Comparison of ENCODE assay signal across 20 cellular contexts in the genomic region with DNA sequence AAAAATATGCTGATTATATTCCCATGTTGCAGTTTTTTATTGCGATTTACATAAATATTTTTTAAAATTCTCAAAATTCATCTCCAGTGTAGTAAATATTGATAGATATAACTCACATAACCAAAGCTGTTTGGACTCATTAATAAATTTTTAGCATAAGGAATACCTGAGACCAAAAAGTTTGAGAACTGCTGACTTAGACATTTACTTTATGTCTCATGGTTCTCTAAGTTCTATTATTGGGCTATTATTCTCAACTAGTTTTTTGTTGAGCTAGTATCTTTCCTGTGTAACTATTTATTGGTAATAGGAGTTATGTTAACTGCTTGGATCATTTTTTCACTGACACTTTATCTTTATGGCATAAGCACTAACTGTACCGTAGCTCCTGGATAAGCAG.
A peak's percentile ranks its signal among the peaks of the same experiment; 100 is the strongest.
DNase-seq lines count a peak whose midpoint lies in the region; ATAC-seq, FAIRE-seq and TF ChIP-seq lines count a peak whose summit lies in the region.
"Had no signal": no experiment of that assay in that cellular context is flagged by ENCODE, and none has a peak within 500 bp of the region (broad histone marks: within the 10 kb centered on the region; RNA-seq: fewer than 3 reads in every experiment).

No MANE protein-coding gene starts in this region.

- H3K27me3 ChIP-seq in IMR-90 (ENCODE audit: control insufficient read depth, insufficient read depth, low read length), result no peaks in the 10 kb centered on the region
- H3K27me3 ChIP-seq: BLaER1 treated with 17β-estradiol and CSF1 and Interleukin-3, amounts not matched to agents 10 nM and 100 nM had no signal

- H3K23ac ChIP-seq in IMR-90 (ENCODE audit: low read depth, low read length), result no peak overlapping the region

- FAIRE-seq in A549 (lab: Jason Lieb, UNC), result no peak
- peak; percentile 54 for FAIRE-seq in kidney (lab: Jason Lieb, UNC)
- FAIRE-seq: A204.1, D721Med, G401.6, GM12891, GM19239 had no signal

- no peak overlapping the region for H3K27ac ChIP-seq in A549
- H3K27ac ChIP-seq in IMR-90 (ENCODE audit: insufficient read depth, low read length), result no peak overlapping the region
- no peak overlapping the region for H3K27ac ChIP-seq in kidney (ENCODE audit: low read depth in 2 of 2, low read length in 2 of 2)
- H3K27ac ChIP-seq: BLaER1 treated with 17β-estradiol and CSF1 and Interleukin-3, amounts not matched to agents 10 nM and 100 nM; C4-2B had no signal

- H4K91ac ChIP-seq in IMR-90 (ENCODE audit: insufficient read depth, low read depth, low read length), result no peak overlapping the region

- H3K4me2 ChIP-seq in A549, result no peak overlapping the region
- H3K4me2 ChIP-seq in IMR-90 (ENCODE audit: low read depth, low read length), result no peak overlapping the region
- H3K4me2 ChIP-seq: BLaER1 treated with 17β-estradiol and CSF1 and Interleukin-3, amounts not matched to agents 10 nM and 100 nM had no signal

- H2BK15ac ChIP-seq in IMR-90 (ENCODE audit: low read depth, low read length), result no peak overlapping the region

- H3K9ac ChIP-seq in IMR-90 (ENCODE audit: low read depth, low read length) (no peak overlapping the region), kidney (ENCODE audit: low read length in 2 of 2) (no peak overlapping the region)
- H3K9ac ChIP-seq: BLaER1 treated with 17β-estradiol and CSF1 and Interleukin-3, amounts not matched to agents 10 nM and 100 nM had no signal

- H3K4me1 ChIP-seq in A549 (no peaks in the 10 kb centered on the region), IMR-90 (ENCODE audit: control insufficient read depth, insufficient read depth, low read length) (no peaks in the 10 kb centered on the region), kidney (ENCODE audit: control insufficient read depth in 1 of 2, insufficient read depth in 1 of 2, low read depth in 1 of 2, low read length in 2 of 2) (no peaks in the 10 kb centered on the region)
- H3K4me1 ChIP-seq: BLaER1 treated with 17β-estradiol and CSF1 and Interleukin-3, amounts not matched to agents 10 nM and 100 nM; Caco-2 had no signal

- H2AFZ ChIP-seq in IMR-90 (replicated peaks; ENCODE audit: low read length, poor library complexity), result no peak overlapping the region

- H3K36me3 ChIP-seq in IMR-90 (ENCODE audit: control insufficient read depth, insufficient read depth, low read length) (no peaks in the 10 kb centered on the region), kidney (ENCODE audit: control insufficient read depth in 1 of 2, insufficient read depth in 2 of 2, low read length in 2 of 2) (no peaks in the 10 kb centered on the region)
- H3K36me3 ChIP-seq: BLaER1 treated with 17β-estradiol and CSF1 and Interleukin-3, amounts not matched to agents 10 nM and 100 nM had no signal

- no peak for TF ChIP-seq RAD21 in A549 (conservative IDR thresholded peaks at IDR 0.05 in 1 of 2, IDR thresholded peaks at IDR 0.05 in 1 of 2)
- no peak for TF ChIP-seq RAD21 in IMR-90 (IDR thresholded peaks at IDR 0.05; ENCODE audit: low read length)

- H2AK5ac ChIP-seq in IMR-90 (ENCODE audit: low read depth, low read length), result no peak overlapping the region

- H3K9me3 ChIP-seq in A549, result no peaks in the 10 kb centered on the region
- no peaks in the 10 kb centered on the region; the same call in 1 of the 2 replicates for H3K9me3 ChIP-seq in IMR-90 (ENCODE audit: control insufficient read depth, insufficient read depth, low read length)
- H3K9me3 ChIP-seq in kidney (ENCODE audit: control insufficient read depth in 1 of 2, low read length in 2 of 2), result no peaks in the 10 kb centered on the region
- H3K9me3 ChIP-seq: Caco-2 had no signal

- H2BK20ac ChIP-seq in IMR-90 (ENCODE audit: low read depth, low read length), result no peak overlapping the region

- intact Hi-C loops in IMR-90 (cut with micrococcal nuclease) (no loop called here), kidney (cut with DNase I) (no loop called here)

- no peak overlapping the region for H3K56ac ChIP-seq in IMR-90 (ENCODE audit: extremely low read depth, insufficient read depth, low read length)

- POLR2A ChIA-PET in A549 (lab: Yijun Ruan, JAX) (no interaction called here), IMR-90 (lab: Charles Lee; ENCODE audit: unreplicated experiment) (no interaction called here)

- H3K4me3 ChIP-seq in A549 (no peak overlapping the region), IMR-90 (ENCODE audit: insufficient read depth, low read depth, low read length) (no peak overlapping the region), kidney (ENCODE audit: low read length in 2 of 2) (no peak overlapping the region)
- H3K4me3 ChIP-seq: BLaER1 treated with 17β-estradiol and CSF1 and Interleukin-3, amounts not matched to agents 10 nM and 100 nM had no signal

- no peak for TF ChIP-seq EP300 in A549 (IDR thresholded peaks at IDR 0.05)

- BruUV-seq in IMR-90 (replicated peaks; lab: Mats Ljungman, UMichigan), result no TSS peak

- CTCF ChIA-PET in A549 (lab: Yijun Ruan, JAX) (no interaction called here), IMR-90 (lab: Yijun Ruan, JAX) (no interaction called here)

- H3K18ac ChIP-seq in IMR-90 (ENCODE audit: low read depth, low read length), result no peak overlapping the region

- H4K20me1 ChIP-seq in IMR-90 (ENCODE audit: insufficient read depth, low read length), result no peaks in the 10 kb centered on the region
- H4K20me1 ChIP-seq: BLaER1 treated with 17β-estradiol and CSF1 and Interleukin-3, amounts not matched to agents 10 nM and 100 nM had no signal

- H4K5ac ChIP-seq in IMR-90 (ENCODE audit: low read depth, low read length), result no peak overlapping the region

- in situ Hi-C loops in IMR-90 (cut with MboI; ENCODE audit: low sequenced_read_pairs), result no loop called here

- no peak overlapping the region for H2AK9ac ChIP-seq in IMR-90 (replicated peaks; ENCODE audit: low read depth, low read length, poor library complexity)

- no peaks in the 10 kb centered on the region for H3K9me1 ChIP-seq in IMR-90 (ENCODE audit: insufficient read depth, low read length)

- DNase-seq in A549 (ENCODE audit: low read depth in 1 of 2, low spot score in 1 of 2), result no peak
- no peak for DNase-seq in IMR-90
- DNase-seq in kidney, result no peak
- DNase-seq in stimulated activated CD4-positive, alpha-beta T cell treated with anti-CD3 and anti-CD28 coated beads, Interleukin-15, amount 100 ng/mL, for 24 hours, result no peak
- no peak for DNase-seq in activated CD4-positive, alpha-beta T cell treated with anti-CD3 and anti-CD28 coated beads for 48 hours
- DNase-seq: 8988T; AML-193; Caco-2; Calu3; CD4-positive, alpha-beta T cell; CD8-positive, alpha-beta T cell; DMS79 treated with DMSO at 0.1 percent for 48 hours; GF-D8 had no signal

- no peak overlapping the region for H2BK5ac ChIP-seq in IMR-90 (ENCODE audit: low read depth, low read length, poor library complexity, severe bottlenecking)

- TF ChIP-seq CTCF in A549 (IDR thresholded peaks at IDR 0.05) (no peak), IMR-90 (conservative IDR thresholded peaks at IDR 0.05; ENCODE audit: low read depth, low read length) (no peak), kidney (IDR thresholded peaks at IDR 0.05; ENCODE audit: borderline replicate concordance, extremely low read depth, insufficient read depth) (no peak)

- H2BK120ac ChIP-seq in IMR-90 (ENCODE audit: low read depth, low read length), result no peak overlapping the region

- no peak for TF ChIP-seq POLR2A in A549 (IDR thresholded peaks at IDR 0.05; ENCODE audit: low read length)
- TF ChIP-seq POLR2A in IMR-90 (IDR thresholded peaks at IDR 0.05; ENCODE audit: low read depth, low read length), result no peak

- no peak overlapping the region for H4K8ac ChIP-seq in IMR-90 (ENCODE audit: low read depth in 2 of 2, low read length in 2 of 2)

- no peaks in the 10 kb centered on the region for H3K79me1 ChIP-seq in IMR-90 (ENCODE audit: low read depth in 1 of 2, low read length in 2 of 2)

- dilution Hi-C loops in IMR-90 (cut with HindIII; ENCODE audit: low sequenced_read_pairs, unreplicated experiment), result no loop called here

- no peak overlapping the region for H3K14ac ChIP-seq in IMR-90 (replicated peaks; ENCODE audit: low read depth, low read length)

- no peak for ATAC-seq in A549
- no peak for ATAC-seq in IMR-90 (ENCODE audit: low read depth)
- ATAC-seq: CD8-positive, alpha-beta T cell had no signal

- H3K4ac ChIP-seq in IMR-90 (ENCODE audit: low read depth, low read length), result no peak overlapping the region

- 24% methylated on average over 2 of the region's 2 CpGs for WGBS in A549 (ENCODE audit: missing lambda C conversion rate)
- no CpG with 5 or more reads among the region's 2 CpGs for WGBS in IMR-90 (ENCODE audit: extremely low coverage in 2 of 2, insufficient read length in 1 of 2), 2 experiments

TF ChIP-seq in A549, 52 proteins besides CTCF, POLR2A, EP300 and RAD21:
- TF ChIP-seq TP53 (CRISPR knock-in tag; IDR thresholded peaks at IDR 0.05), result no peak
- peak; percentile 6 for TF ChIP-seq MAFK (IDR thresholded peaks at IDR 0.05; ENCODE audit: partially characterized antibody)

TF ChIP-seq in IMR-90, 13 proteins besides CTCF, POLR2A, EP300 and RAD21:
- TF ChIP-seq MAFK (IDR thresholded peaks at IDR 0.05; ENCODE audit: low read depth, low read length) (peak; percentile 52), CHD1 (IDR thresholded peaks at IDR 0.05; ENCODE audit: low read depth, low read length) (no peak)
